ENCODE assay signal across 7 cellular contexts in the genomic region with DNA sequence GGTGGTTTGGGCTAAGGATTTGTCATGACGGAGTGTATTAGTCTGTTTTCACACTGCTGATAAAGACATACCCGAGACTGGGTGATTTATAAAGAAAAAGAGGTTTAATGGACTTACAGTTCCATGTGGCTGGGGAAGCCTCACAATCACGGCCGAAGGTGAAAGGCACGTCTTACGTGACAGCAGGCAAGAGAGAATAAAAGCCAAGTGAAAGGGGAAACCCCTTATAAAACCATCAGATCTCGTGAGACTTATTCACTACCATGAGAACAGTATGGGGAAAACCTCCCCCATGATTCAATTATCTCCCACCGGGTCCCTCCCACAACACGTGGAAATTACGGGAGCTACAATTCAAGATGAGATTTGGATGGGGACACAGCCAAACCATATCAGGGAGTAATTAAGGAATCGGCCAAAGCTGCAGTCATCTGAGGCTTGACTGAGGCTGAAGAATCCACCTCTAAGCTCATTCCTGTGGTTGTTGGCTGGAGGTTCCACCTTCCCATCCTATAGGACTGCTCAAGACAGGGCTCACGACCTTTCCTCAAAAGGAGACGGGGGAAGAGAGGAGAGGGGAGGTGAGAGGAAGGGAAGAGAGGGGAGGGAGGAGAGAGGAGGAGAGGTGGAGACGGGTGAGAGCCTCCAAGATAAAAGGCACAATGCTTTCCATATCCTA. TPM values are rescaled to one million over a fixed set of nuclear protein-coding genes. Genes with fewer than 3 reads are reported as not detected.
"Had no signal": no experiment of that assay in that cellular context is flagged by ENCODE, and none has a peak within 500 bp of the region (broad histone marks: within the 10 kb centered on the region; RNA-seq: fewer than 3 reads in every experiment).

No MANE protein-coding gene starts in this region.

RNA-seq across cellular contexts. Expression of a gene that starts 14.0 kb away (rescaled TPM):
- total RNA-seq: dermis blood vessel endothelial cell; endothelial cell of umbilical vein; epithelial cell of proximal tubule; fibroblast of lung; lung microvascular endothelial cell; naive thymus-derived CD4-positive, alpha-beta T cell had no signal
- polyA plus RNA-seq: fibroblast of lung; naive thymus-derived CD4-positive, alpha-beta T cell; smooth muscle cell had no signal
